In the genomic region with DNA sequence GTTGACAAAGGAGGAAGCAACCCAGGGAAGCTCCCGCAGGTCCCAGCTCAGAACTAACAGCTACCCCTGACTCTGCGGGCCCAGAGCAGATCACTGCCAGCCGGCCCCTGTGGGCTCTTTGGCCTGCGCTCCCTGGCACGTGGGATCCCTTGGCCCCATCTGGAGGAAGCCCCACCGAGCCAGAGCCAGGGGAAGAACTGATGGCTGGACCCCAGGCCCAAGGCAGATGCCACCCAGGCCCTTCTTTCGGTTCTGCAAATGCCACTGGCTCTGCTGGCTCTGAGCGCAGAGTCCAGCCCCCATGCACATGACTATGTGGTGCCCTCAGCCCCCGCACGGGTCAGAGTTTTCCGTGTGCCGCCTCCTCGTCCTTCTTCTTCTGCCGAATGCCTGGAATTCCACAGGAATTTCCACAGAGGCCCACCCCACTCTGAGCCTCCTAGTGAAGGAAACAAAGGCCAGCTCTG, we compare ENCODE assay signal across 12 cellular contexts. TPM values are rescaled to one million over a fixed set of nuclear protein-coding genes. Genes with fewer than 3 reads are reported as not detected.
DNase-seq lines count a peak whose midpoint lies in the region; ATAC-seq and TF ChIP-seq lines count a peak whose summit lies in the region.
"Had no signal": no experiment of that assay in that cellular context is flagged by ENCODE, and none has a peak within 500 bp of the region (broad histone marks: within the 10 kb centered on the region; RNA-seq: fewer than 3 reads in every experiment).

No MANE protein-coding gene starts in this region.

- H3K27me3 ChIP-seq in CD4-positive, alpha-beta T cell (ENCODE audit: control insufficient read depth, insufficient read depth, low read length): no peaks in the 10 kb centered on the region

- peaks cover 42% of the 10 kb centered on the region for H3K27me3 Mint-ChIP-seq in nephron progenitor cell (ENCODE audit: low read depth, poor library complexity)
- no peaks in the 10 kb centered on the region for H3K27me3 Mint-ChIP-seq in CD4-positive, alpha-beta T cell
- H3K27me3 Mint-ChIP-seq in T-cell: no peaks in the 10 kb centered on the region

- H3K4me3 Mint-ChIP-seq in nephron progenitor cell (no peak overlapping the region), T-cell (no peak overlapping the region)
- H3K4me3 Mint-ChIP-seq in CD4-positive, alpha-beta T cell: no peak overlapping the region

- H3K36me3 Mint-ChIP-seq in nephron progenitor cell (ENCODE audit: low read depth) (no peaks in the 10 kb centered on the region), T-cell (no peaks in the 10 kb centered on the region)
- no peaks in the 10 kb centered on the region for H3K36me3 Mint-ChIP-seq in CD4-positive, alpha-beta T cell (ENCODE audit: low read depth)

- no peak overlapping the region for H3K27ac ChIP-seq in CD4-positive, alpha-beta T cell (ENCODE audit: low read depth, low read length)
- H3K27ac ChIP-seq: WERI-Rb-1 had no signal

- intact Hi-C loops in Right ventricle myocardium inferior (cut with DNase I): no loop called here
- intact Hi-C loops in cardiac septum (cut with DNase I): no loop called here
- intact Hi-C loops in CD4-positive, alpha-beta T cell (cut with DNase I, micrococcal nuclease): no loop called here

- ATAC-seq in Right ventricle myocardium inferior (no peak), T-cell (replicated peaks in 1 of 4) (no peak), GM19467 (IDR thresholded peaks at IDR 0.05; ENCODE audit: unreplicated experiment) (no peak)
- no peak for ATAC-seq in CD4-positive, alpha-beta T cell (ENCODE audit: poor library complexity)

- CTCF ChIA-PET in CD4-positive, alpha-beta T cell (lab: Charles Lee): no interaction called here
- CTCF ChIA-PET in T-cell (lab: Charles Lee): no interaction called here

- H3K9me3 ChIP-seq in CD4-positive, alpha-beta T cell (ENCODE audit: control insufficient read depth, low read length): no peaks in the 10 kb centered on the region

- no peak for TF ChIP-seq CTCF in nephron progenitor cell (IDR thresholded peaks at IDR 0.05)
- TF ChIP-seq CTCF in CD4-positive, alpha-beta T cell (IDR thresholded peaks at IDR 0.05): no peak

- H3K4me1 Mint-ChIP-seq in nephron progenitor cell (peaks cover 53% of the 10 kb centered on the region), T-cell (peaks cover 33 to 51% (median 39%) of the 10 kb centered on the region in 3 donors)
- H3K4me1 Mint-ChIP-seq in CD4-positive, alpha-beta T cell (ENCODE audit: low read depth): peaks cover 38% of the 10 kb centered on the region

- H3K27ac Mint-ChIP-seq in nephron progenitor cell (no peak overlapping the region), T-cell (no peak overlapping the region)
- no peak overlapping the region for H3K27ac Mint-ChIP-seq in CD4-positive, alpha-beta T cell

- POLR2A ChIA-PET in CD4-positive, alpha-beta T cell (lab: Charles Lee): interaction anchor here (2.4 kb wide), 1 partner anchor 11 kb away, joined by 18 read pairs; no protein-coding TSS in a partner anchor
- POLR2A ChIA-PET in T-cell (lab: Charles Lee): no interaction called here

- H3K9me3 Mint-ChIP-seq in nephron progenitor cell (no peaks in the 10 kb centered on the region), T-cell (no peaks in the 10 kb centered on the region)
- no peaks in the 10 kb centered on the region for H3K9me3 Mint-ChIP-seq in CD4-positive, alpha-beta T cell

- DNase-seq in Right ventricle myocardium inferior (ENCODE audit: missing footprints) (peak; percentile 68), cardiac septum (ENCODE audit: low spot score) (no peak), fibroblast of peridontal ligament (ENCODE audit: extremely low read depth) (peak; percentile 86), nephron progenitor cell (peak; percentile 36), T-cell (no peak), OCI-M2 (lab: John Stamatoyannopoulos, UW; ENCODE audit: unreplicated experiment) (no peak)
- DNase-seq in CD4-positive, alpha-beta T cell: no peak
- DNase-seq: cortex of kidney; MM.1S; stimulated activated CD4-positive, alpha-beta T cell treated with anti-CD3 and anti-CD28 coated beads, Interleukin-1b, Interleukin-23, amount 100 ng/mL, for 48 hours; WERI-Rb-1 had no signal

RNA-seq across cellular contexts. Expression of gene SNN, which starts 35.8 kb away (rescaled TPM):
- total RNA-seq in Right ventricle myocardium inferior (27.7 TPM), cardiac septum (31.2 TPM), T-cell (10 to 100 TPM; 17.4 to 56.2 (median 22.7) TPM)
- 10 to 100 TPM; 76.3 to 79.7 TPM for total RNA-seq in CD4-positive, alpha-beta T cell

RNA-seq across cellular contexts. Expression of gene LITAF, which starts 45.8 kb away (rescaled TPM):
- total RNA-seq in Right ventricle myocardium inferior (78.4 TPM), cardiac septum (40.5 TPM), T-cell (100 to 1,000 TPM; 150 to 256 (median 161) TPM)
- total RNA-seq in CD4-positive, alpha-beta T cell: 100 to 1,000 TPM; 226 to 257 TPM

Comparison
In these comparisons a context has a peak if more than half of its experiments do, and no peak if none do; other contexts are left out.
1. DNase-seq: peak in Right ventricle myocardium inferior (single experiment), fibroblast of peridontal ligament (single experiment) and nephron progenitor cell (single experiment); none in cardiac septum (single experiment), CD4-positive, alpha-beta T cell (0 of 10), T-cell (0 of 34) and OCI-M2 (single experiment).